24 cellular contexts compared by ENCODE assay signal in the genomic region with DNA sequence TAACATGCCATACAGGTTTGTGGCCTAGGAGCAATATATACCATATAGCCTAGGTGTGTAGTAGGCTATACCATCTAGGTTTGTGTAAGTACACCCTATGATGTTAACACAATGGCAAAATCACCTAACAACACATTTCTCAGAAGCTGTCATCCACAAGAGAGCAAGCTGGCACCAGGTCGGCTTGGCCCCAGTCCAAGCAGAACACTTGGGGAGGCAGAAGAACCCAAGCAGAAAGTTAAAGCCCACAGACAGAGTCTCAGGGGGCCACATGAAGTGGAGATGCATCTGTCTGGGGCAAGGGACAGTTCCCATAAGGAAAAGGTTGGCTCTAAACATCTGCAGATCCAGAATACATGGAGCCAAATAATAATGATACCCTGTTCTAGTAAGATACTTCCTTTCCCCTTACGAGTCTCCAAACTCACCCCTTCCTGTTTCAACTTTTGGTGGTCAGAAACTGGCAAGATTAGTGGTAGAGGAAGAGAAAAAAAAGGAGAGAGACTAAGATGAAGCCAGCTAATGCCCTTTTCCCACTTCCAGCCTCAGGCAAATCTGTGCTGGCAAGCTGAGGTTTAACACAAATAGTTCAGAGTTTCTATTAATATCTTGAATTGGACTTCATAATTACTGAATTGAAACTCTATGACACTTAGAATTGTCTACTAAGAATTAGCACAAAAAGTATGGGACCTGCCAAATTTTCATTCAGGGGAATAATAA. TPM values are rescaled to one million over a fixed set of nuclear protein-coding genes. Genes with fewer than 3 reads are reported as not detected.
DNase-seq lines count a peak whose midpoint lies in the region; ATAC-seq and TF ChIP-seq lines count a peak whose summit lies in the region.
"Had no signal": no experiment of that assay in that cellular context is flagged by ENCODE, and none has a peak within 500 bp of the region (broad histone marks: within the 10 kb centered on the region; RNA-seq: fewer than 3 reads in every experiment).

No MANE protein-coding gene starts in this region.

- 0 out of 2 replicates have a peak overlapping the region, but pooled peaks have one; percentile 19 for H3K14ac ChIP-seq in IMR-90 (replicated peaks; ENCODE audit: low read depth, low read length)

- H2BK5ac ChIP-seq in IMR-90 (ENCODE audit: low read depth, low read length, poor library complexity, severe bottlenecking): no peak overlapping the region

- no peaks in the 10 kb centered on the region for H3K36me3 Mint-ChIP-seq in endothelial cell (ENCODE audit: low read depth, unreplicated experiment)
- H3K36me3 Mint-ChIP-seq: brain had no signal

- H3K9ac ChIP-seq in IMR-90 (ENCODE audit: low read depth, low read length): no peak overlapping the region

- dilution Hi-C loops in IMR-90 (cut with HindIII; ENCODE audit: low sequenced_read_pairs, unreplicated experiment): no loop called here

- TF ChIP-seq RAD21 in IMR-90 (IDR thresholded peaks at IDR 0.05; ENCODE audit: low read length): no peak

- no peaks in the 10 kb centered on the region for H3K9me3 Mint-ChIP-seq in endothelial cell (ENCODE audit: unreplicated experiment)
- H3K9me3 Mint-ChIP-seq: activated T-cell treated with anti-CD3 and anti-CD28 coated beads, Interleukin-2, amount 50 U/mL, for 24 hours had no signal

- no peaks in the 10 kb centered on the region for H3K9me3 ChIP-seq in IMR-90 (ENCODE audit: control insufficient read depth, insufficient read depth, low read length)
- H3K9me3 ChIP-seq: adrenal gland had no signal

- TF ChIP-seq CTCF in IMR-90 (conservative IDR thresholded peaks at IDR 0.05; ENCODE audit: low read depth, low read length) (no peak), endothelial cell (IDR thresholded peaks at IDR 0.05; ENCODE audit: unreplicated experiment) (no peak)

- H3K4me3 Mint-ChIP-seq in endothelial cell (ENCODE audit: unreplicated experiment): no peak overlapping the region
- H3K4me3 Mint-ChIP-seq: activated T-cell treated with anti-CD3 and anti-CD28 coated beads, Interleukin-2, amount 50 U/mL, for 24 hours; brain; H9; T-helper 17 cell had no signal

- peak overlapping the region; percentile 34; the same call in 1 of the 2 replicates for H3K18ac ChIP-seq in IMR-90 (ENCODE audit: low read depth, low read length)

- H2BK120ac ChIP-seq in IMR-90 (ENCODE audit: low read depth, low read length): no peak overlapping the region; the same call in 1 of the 2 replicates

- H4K20me1 ChIP-seq in IMR-90 (ENCODE audit: insufficient read depth, low read length): no peaks in the 10 kb centered on the region

- DNase-seq in DMS79 (lab: John Stamatoyannopoulos, UW): peak; percentile 10
- DNase-seq in IMR-90: no peak
- DNase-seq in NCI-H446 treated with DMSO at 0.1 percent for 48 hours (lab: John Stamatoyannopoulos, UW): peak; percentile 41
- no peak for DNase-seq in endothelial cell (ENCODE audit: low spot score)
- no peak for DNase-seq in nucleus accumbens (lab: John Stamatoyannopoulos, UW)
- no peak for DNase-seq in retina
- DNase-seq: activated CD4-positive, alpha-beta T cell treated with anti-CD3 and anti-CD28 coated beads for 4 hours; activated naive CD4-positive, alpha-beta T cell; activated T-cell treated with anti-CD3 and anti-CD28 coated beads, Interleukin-2, amount 50 U/mL, for 24 hours; adrenal gland; effector CD4-positive, alpha-beta T cell; H9; left cardiac atrium; NCI-H2029; NCI-H510A; T-helper 17 cell; upper lobe of left lung had no signal

- POLR2A ChIA-PET in IMR-90 (lab: Charles Lee; ENCODE audit: unreplicated experiment): no interaction called here

- no peak overlapping the region for H3K56ac ChIP-seq in IMR-90 (ENCODE audit: extremely low read depth, insufficient read depth, low read length)

- H3K4me1 ChIP-seq in IMR-90 (ENCODE audit: control insufficient read depth, insufficient read depth, low read length): peaks cover 6% of the 10 kb centered on the region; the same call in 1 of the 2 replicates
- H3K4me1 ChIP-seq: adrenal gland had no signal

- no peak overlapping the region for H2BK20ac ChIP-seq in IMR-90 (ENCODE audit: low read depth, low read length)

- H3K27ac ChIP-seq in IMR-90 (ENCODE audit: insufficient read depth, low read length): no peak overlapping the region
- H3K27ac ChIP-seq: adrenal gland, RWPE1, SK-N-MC, upper lobe of left lung had no signal

- no peaks in the 10 kb centered on the region for H3K36me3 ChIP-seq in IMR-90 (ENCODE audit: control insufficient read depth, insufficient read depth, low read length)
- H3K36me3 ChIP-seq: adrenal gland, upper lobe of left lung had no signal

- H3K4me3 ChIP-seq in IMR-90 (ENCODE audit: insufficient read depth, low read depth, low read length): no peak overlapping the region
- H3K4me3 ChIP-seq: adrenal gland, SK-N-MC, smooth muscle cell, upper lobe of left lung had no signal

- no peaks in the 10 kb centered on the region for H3K27me3 ChIP-seq in IMR-90 (ENCODE audit: control insufficient read depth, insufficient read depth, low read length)
- H3K27me3 ChIP-seq: adrenal gland, upper lobe of left lung had no signal

- H4K5ac ChIP-seq in IMR-90 (ENCODE audit: low read depth, low read length): peak overlapping the region; percentile 34

- peak overlapping the region; percentile 15; the same call in 1 of the 2 replicates for H3K4ac ChIP-seq in IMR-90 (ENCODE audit: low read depth, low read length)

- H3K79me1 ChIP-seq in IMR-90 (ENCODE audit: low read depth in 1 of 2, low read length in 2 of 2): no peaks in the 10 kb centered on the region

- in situ Hi-C loops in IMR-90 (cut with MboI; ENCODE audit: low sequenced_read_pairs): loop anchor here (5.0 to 25.0 kb wide), 4 partner anchors 351 to 1094 kb away; no protein-coding TSS in a partner anchor

- peak overlapping the region; percentile 57 for H3K27ac Mint-ChIP-seq in endothelial cell (ENCODE audit: unreplicated experiment)
- H3K27ac Mint-ChIP-seq: activated T-cell treated with anti-CD3 and anti-CD28 coated beads, Interleukin-2, amount 50 U/mL, for 24 hours; brain; H9; T-helper 17 cell had no signal

- H3K27me3 Mint-ChIP-seq in endothelial cell (ENCODE audit: unreplicated experiment): no peaks in the 10 kb centered on the region

- H2AK5ac ChIP-seq in IMR-90 (ENCODE audit: low read depth, low read length): peak overlapping the region; percentile 67; the same call in 1 of the 2 replicates

- no peak overlapping the region for H2AFZ ChIP-seq in IMR-90 (replicated peaks; ENCODE audit: low read length, poor library complexity)

- CTCF ChIA-PET in IMR-90 (lab: Yijun Ruan, JAX): interaction anchor here (0.7 to 3.0 kb wide), 4 partner anchors 178 to 1088 kb away, joined by 3 to 37 read pairs (median 5); no protein-coding TSS in a partner anchor

- H3K4me1 Mint-ChIP-seq in endothelial cell (ENCODE audit: unreplicated experiment): peaks cover 12% of the 10 kb centered on the region
- H3K4me1 Mint-ChIP-seq: T-helper 17 cell had no signal

- H3K23ac ChIP-seq in IMR-90 (ENCODE audit: low read depth, low read length): no peak overlapping the region

- intact Hi-C loops in IMR-90 (cut with micrococcal nuclease): loop anchor here (5.0 to 10.0 kb wide), 2 partner anchors 676 to 734 kb away; partner anchors contain the start of gene EYA4

- BruUV-seq in IMR-90 (replicated peaks; lab: Mats Ljungman, UMichigan): no TSS peak

- H3K4me2 ChIP-seq in IMR-90 (ENCODE audit: low read depth, low read length): no peak overlapping the region
- H3K4me2 ChIP-seq: smooth muscle cell had no signal

- H4K8ac ChIP-seq in IMR-90 (ENCODE audit: low read depth in 2 of 2, low read length in 2 of 2): peak overlapping the region in 1 of 2 experiments; percentile 2; a peak in 1 of 4 replicates

- 0 out of 3 replicates have a peak overlapping the region, but pooled peaks have one; percentile 12 for H2BK15ac ChIP-seq in IMR-90 (ENCODE audit: low read depth, low read length)

- no peak for ATAC-seq in IMR-90 (ENCODE audit: low read depth)
- ATAC-seq in GM18520 (IDR thresholded peaks at IDR 0.05; ENCODE audit: unreplicated experiment): no peak
- ATAC-seq in HG03378 (IDR thresholded peaks at IDR 0.05; ENCODE audit: unreplicated experiment): no peak
- ATAC-seq: left cardiac atrium, T-helper 17 cell had no signal

- H4K91ac ChIP-seq in IMR-90 (ENCODE audit: insufficient read depth, low read depth, low read length): 0 out of 2 replicates have a peak overlapping the region, but pooled peaks have one; percentile 47

- no peaks in the 10 kb centered on the region for H3K9me1 ChIP-seq in IMR-90 (ENCODE audit: insufficient read depth, low read length)

- no peak for TF ChIP-seq POLR2A in IMR-90 (IDR thresholded peaks at IDR 0.05; ENCODE audit: low read depth, low read length)

- no CpG with 5 or more reads among the region's 2 CpGs for WGBS in IMR-90 (ENCODE audit: extremely low coverage in 2 of 2, insufficient read length in 1 of 2), 2 experiments

- H2AK9ac ChIP-seq in IMR-90 (replicated peaks; ENCODE audit: low read depth, low read length, poor library complexity): no peak overlapping the region

TF ChIP-seq in IMR-90, 13 proteins besides CTCF, POLR2A, EP300 and RAD21:
- TF ChIP-seq MXI1 (IDR thresholded peaks at IDR 0.05; ENCODE audit: borderline replicate concordance, low read depth, low read length): no peak
- TF ChIP-seq CEBPB (IDR thresholded peaks at IDR 0.05; ENCODE audit: low read depth, low read length): no peak
- no peak for TF ChIP-seq NFE2L2 (IDR thresholded peaks at IDR 0.05; ENCODE audit: low read depth, low read length)
- TF ChIP-seq RCOR1 (IDR thresholded peaks at IDR 0.05; ENCODE audit: insufficient replicate concordance, low read length): no peak
- no peak for TF ChIP-seq MAFK (IDR thresholded peaks at IDR 0.05; ENCODE audit: low read depth, low read length)
- TF ChIP-seq RFX5 (IDR thresholded peaks at IDR 0.05; ENCODE audit: low read depth, low read length): no peak
- no peak for TF ChIP-seq USF2 (IDR thresholded peaks at IDR 0.05; ENCODE audit: low read depth, low read length)

RNA-seq across cellular contexts. Expression of gene TCF21, which starts 29.5 kb away (rescaled TPM):
- total RNA-seq in IMR-90 (2012; rRNA removed) (6.6 and 8.1 TPM in 2 replicates), endothelial cell (ENCODE audit: unreplicated experiment) (not detected)
- 10.0 and 12.4 TPM in 2 replicates for polyA plus RNA-seq in IMR-90 (2012; rRNA removed)
- 9.6 and 12.2 TPM in 2 replicates for polyA plus RNA-seq in IMR-90 (2012; cell fraction: cytosol; rRNA removed)
- 10.7 and 12.0 TPM in 2 replicates for polyA plus RNA-seq in IMR-90 (2012; cell fraction: nucleus; rRNA removed; ENCODE audit: low replicate concordance)
- total RNA-seq: activated CD8-positive, alpha-beta memory T cell treated with anti-CD3 and anti-CD28 coated beads for 36 hours; H9; T-helper 17 cell had no signal

RNA-seq across cellular contexts. Expression of gene TBPL1, which starts 34.7 kb away (rescaled TPM):
- 25.6 and 38.3 TPM in 2 replicates for total RNA-seq in IMR-90 (2012; rRNA removed)
- polyA plus RNA-seq in IMR-90 (2012; rRNA removed): 32.5 and 34.0 TPM in 2 replicates
- polyA plus RNA-seq in IMR-90 (2012; cell fraction: cytosol; rRNA removed): 6.6 and 14.8 TPM in 2 replicates
- polyA plus RNA-seq in IMR-90 (2012; cell fraction: nucleus; rRNA removed; ENCODE audit: low replicate concordance): 7.1 and 25.3 TPM in 2 replicates
- 40.0 TPM for total RNA-seq in endothelial cell (ENCODE audit: unreplicated experiment)

Comparison
In these comparisons a context has a peak if more than half of its experiments do, and no peak if none do; other contexts are left out.
1. DNase-seq: peak in DMS79 (single experiment) and NCI-H446 treated with DMSO at 0.1 percent for 48 hours (single experiment); none in IMR-90 (single experiment), endothelial cell (single experiment), nucleus accumbens (0 of 56) and retina (single experiment).